11 cellular contexts compared by ENCODE assay signal in the genomic region with DNA sequence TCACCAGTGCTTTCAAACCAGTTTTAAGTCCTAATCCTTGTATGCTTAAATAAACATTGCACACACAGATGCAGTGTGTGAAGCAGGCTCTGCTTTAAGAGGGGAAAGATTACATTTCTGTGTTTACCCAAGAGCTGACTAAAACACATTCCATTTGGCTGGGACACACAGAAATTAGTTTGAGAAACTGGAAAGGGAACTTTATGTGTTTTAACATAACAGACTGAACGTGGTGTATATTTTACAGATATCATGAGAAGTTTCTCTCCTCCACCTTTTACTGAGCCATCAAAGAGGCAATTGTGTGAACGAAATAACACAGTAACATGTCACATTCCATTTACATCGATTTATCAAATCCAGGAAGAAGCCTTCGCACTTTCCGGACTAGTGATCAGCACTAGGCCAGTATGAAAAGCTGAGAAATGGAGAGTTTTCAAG.
DNase-seq lines count a peak whose midpoint lies in the region; FAIRE-seq and TF ChIP-seq lines count a peak whose summit lies in the region.
"Had no signal": no experiment of that assay in that cellular context is flagged by ENCODE, and none has a peak within 500 bp of the region (broad histone marks: within the 10 kb centered on the region; RNA-seq: fewer than 3 reads in every experiment).

No MANE protein-coding gene starts in this region.

- H3K27ac ChIP-seq in mesendoderm (ENCODE audit: low read depth, low read length) (no peak overlapping the region), Karpas-422 (ENCODE audit: low read length) (no peak overlapping the region)

- H3K4me3 Mint-ChIP-seq in chondrocyte (ENCODE audit: unreplicated experiment) = peak overlapping the region; percentile 52

- DNase-seq in AG20443 (ENCODE audit: low spot score) (peak; percentile 40), HTR-8/SVneo (ENCODE audit: insufficient read length, low spot score) (peak; percentile 20), chondrocyte (ENCODE audit: low spot score) (no peak), mesendoderm (no peak), midbrain (lab: John Stamatoyannopoulos, UW) (no peak), Karpas-422 (no peak), MV-4-11 (lab: John Stamatoyannopoulos, UW) (no peak)
- no peak for DNase-seq in activated CD4-positive, CD25-positive, alpha-beta regulatory T cell treated with anti-CD3 and anti-CD28 coated beads, Interleukin-2, amount 50 U/mL, for 72 hours
- DNase-seq: activated CD4-positive, alpha-beta T cell treated with anti-CD3 and anti-CD28 coated beads, Interleukin-2, amount 50 U/mL, for 4 hours; aorta; DND-41 had no signal

- no peaks in the 10 kb centered on the region for H3K9me3 ChIP-seq in Karpas-422 (ENCODE audit: low read length)

- WGBS in mesendoderm (ENCODE audit: extremely low coverage, insufficient coverage, low lambda C conversion rate) = no CpG with 5 or more reads among the region's 5 CpGs

- no peak overlapping the region for H2AK5ac ChIP-seq in mesendoderm (ENCODE audit: low read length)

- H3K79me1 ChIP-seq in mesendoderm (ENCODE audit: low read length) = no peaks in the 10 kb centered on the region

- H3K9ac ChIP-seq in mesendoderm (ENCODE audit: low read length) = no peak overlapping the region
- H3K9ac ChIP-seq in Karpas-422 (ENCODE audit: low read length) = no peak overlapping the region

- H3K9me3 Mint-ChIP-seq in chondrocyte (ENCODE audit: low read depth) = peaks cover 2% of the 10 kb centered on the region

- H3K23ac ChIP-seq in mesendoderm (ENCODE audit: low read length) = no peak overlapping the region

- no peak overlapping the region for H4K5ac ChIP-seq in mesendoderm (ENCODE audit: low read length)

- H3K36me3 Mint-ChIP-seq in chondrocyte (ENCODE audit: low read depth) = no peaks in the 10 kb centered on the region

- no peak overlapping the region for H2BK5ac ChIP-seq in mesendoderm (ENCODE audit: low read length)

- no peak overlapping the region for H3K4me3 ChIP-seq in mesendoderm (ENCODE audit: low read length)
- H3K4me3 ChIP-seq in Karpas-422 (ENCODE audit: low read length) = no peak overlapping the region

- H3K56ac ChIP-seq in mesendoderm (ENCODE audit: low read length) = peak overlapping the region; percentile 6

- TF ChIP-seq CTCF in chondrocyte (IDR thresholded peaks at IDR 0.05) = no peak

- H2BK120ac ChIP-seq in mesendoderm (ENCODE audit: low read depth, low read length) = no peak overlapping the region

- no peaks in the 10 kb centered on the region for H4K20me1 ChIP-seq in Karpas-422 (ENCODE audit: insufficient read depth, low read depth, low read length)

- H3K4me1 ChIP-seq in mesendoderm (ENCODE audit: control insufficient read depth, low read depth, low read length) (peaks cover 3% of the 10 kb centered on the region), Karpas-422 (ENCODE audit: low read length) (no peaks in the 10 kb centered on the region)

- FAIRE-seq in HTR-8/SVneo (lab: Jason Lieb, UNC) = no peak

- H2AFZ ChIP-seq in Karpas-422 (ENCODE audit: low read length) = no peak overlapping the region

- no peak overlapping the region for H3K4me2 ChIP-seq in mesendoderm (ENCODE audit: low read length)
- no peak overlapping the region for H3K4me2 ChIP-seq in Karpas-422 (ENCODE audit: low read depth, low read length, poor library complexity, severe bottlenecking)

- peak overlapping the region; percentile 51 for H3K18ac ChIP-seq in mesendoderm (ENCODE audit: low read length)

- no peak overlapping the region for H2BK15ac ChIP-seq in mesendoderm (replicated peaks; ENCODE audit: low read depth)

- H3K36me3 ChIP-seq in mesendoderm (ENCODE audit: control insufficient read depth, insufficient read depth, low read length) (no peaks in the 10 kb centered on the region), Karpas-422 (ENCODE audit: insufficient read depth, low read length) (no peaks in the 10 kb centered on the region)

- no peak overlapping the region for H3K4ac ChIP-seq in mesendoderm (ENCODE audit: low read depth, low read length)

- H3K27me3 ChIP-seq in mesendoderm (ENCODE audit: insufficient read depth, low read length, poor library complexity) (no peaks in the 10 kb centered on the region), Karpas-422 (ENCODE audit: low read length) (no peaks in the 10 kb centered on the region)

- H3K9me2 ChIP-seq in Karpas-422 (replicated peaks; ENCODE audit: insufficient read depth, low read length) = no peaks in the 10 kb centered on the region

- H3K79me2 ChIP-seq in mesendoderm (ENCODE audit: control insufficient read depth, insufficient read depth, low read length) (no peaks in the 10 kb centered on the region), Karpas-422 (ENCODE audit: low read length) (no peaks in the 10 kb centered on the region)

- no peaks in the 10 kb centered on the region for H3K27me3 Mint-ChIP-seq in chondrocyte (ENCODE audit: low read depth)

- H3K27ac Mint-ChIP-seq in chondrocyte (ENCODE audit: unreplicated experiment) = peak overlapping the region; percentile 96

- peaks cover 40% of the 10 kb centered on the region for H3K4me1 Mint-ChIP-seq in chondrocyte (ENCODE audit: low read depth)

- no peak overlapping the region for H4K8ac ChIP-seq in mesendoderm (ENCODE audit: low read depth, low read length)

Comparison
In these comparisons a context has a peak if more than half of its experiments do, and no peak if none do; other contexts are left out.
1. DNase-seq: peak in AG20443 (single experiment) and HTR-8/SVneo (single experiment); none in chondrocyte (single experiment), mesendoderm (single experiment), midbrain (single experiment), Karpas-422 (single experiment), activated CD4-positive, CD25-positive, alpha-beta regulatory T cell treated with anti-CD3 and anti-CD28 coated beads, Interleukin-2, amount 50 U/mL, for 72 hours (single experiment) and MV-4-11 (single experiment).